1 cellular context compared by ENCODE assay signal in genomic region chr21:45854702-45855247, GRCh38.
TF ChIP-seq lines count a peak whose summit lies in the region.

No MANE protein-coding gene starts in this region.

TF ChIP-seq in H1, 55 proteins besides CTCF, POLR2A, EP300 and RAD21:
- no peak for TF ChIP-seq CHD1 (IDR thresholded peaks at IDR 0.05; ENCODE audit: low read depth, low read length)
- TF ChIP-seq, protein P1, sequence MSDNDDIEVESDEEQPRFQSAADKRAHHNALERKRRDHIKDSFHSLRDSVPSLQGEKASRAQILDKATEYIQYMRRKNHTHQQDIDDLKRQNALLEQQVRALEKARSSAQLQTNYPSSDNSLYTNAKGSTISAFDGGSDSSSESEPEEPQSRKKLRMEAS (IDR thresholded peaks at IDR 0.05), result no peak
- TF ChIP-seq KDM5A (IDR thresholded peaks at IDR 0.05; ENCODE audit: low read length), result no peak
- TF ChIP-seq, protein P2, sequence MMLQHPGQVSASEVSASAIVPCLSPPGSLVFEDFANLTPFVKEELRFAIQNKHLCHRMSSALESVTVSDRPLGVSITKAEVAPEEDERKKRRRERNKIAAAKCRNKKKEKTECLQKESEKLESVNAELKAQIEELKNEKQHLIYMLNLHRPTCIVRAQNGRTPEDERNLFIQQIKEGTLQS (IDR thresholded peaks at IDR 0.05; ENCODE audit: insufficient read depth, low read depth, low read length), result no peak
- TF ChIP-seq SRF (IDR thresholded peaks at IDR 0.05; ENCODE audit: low read depth, low read length), result no peak
- TF ChIP-seq HDAC6 (IDR thresholded peaks at IDR 0.05; ENCODE audit: low read depth, low read length), result no peak
- TF ChIP-seq YY1 (IDR thresholded peaks at IDR 0.05; ENCODE audit: low read depth, low read length), result no peak
- no peak for TF ChIP-seq TAF7 (optimal IDR thresholded peaks at IDR 0.05; ENCODE audit: borderline replicate concordance, low read depth, low read length)
- TF ChIP-seq KDM4A (IDR thresholded peaks at IDR 0.05; ENCODE audit: low read depth, low read length, severe bottlenecking), result no peak
- no peak for TF ChIP-seq RFX5 (IDR thresholded peaks at IDR 0.05; ENCODE audit: borderline replicate concordance, low read depth, low read length)
- TF ChIP-seq BRCA1 (IDR thresholded peaks at IDR 0.05; ENCODE audit: low read depth, low read length), result no peak
- TF ChIP-seq FOSL1 (IDR thresholded peaks at IDR 0.05; ENCODE audit: insufficient read depth, low read depth, low read length), result no peak
- no peak for TF ChIP-seq POU5F1 (IDR thresholded peaks at IDR 0.05; ENCODE audit: low read depth, low read length)
- TF ChIP-seq RBBP5 (IDR thresholded peaks at IDR 0.05; ENCODE audit: borderline replicate concordance, low read depth, low read length), result no peak
- TF ChIP-seq CHD2 (IDR thresholded peaks at IDR 0.05; ENCODE audit: low read length), result no peak
